12 cellular contexts compared by ENCODE assay signal in genomic region chr1:47809301-47810084, GRCh38.
A peak's percentile ranks its signal among the peaks of the same experiment; 100 is the strongest.
DNase-seq lines count a peak whose midpoint lies in the region; ATAC-seq and TF ChIP-seq lines count a peak whose summit lies in the region.
"Had no signal": no experiment of that assay in that cellular context is flagged by ENCODE, and none has a peak within 500 bp of the region (broad histone marks: within the 10 kb centered on the region; RNA-seq: fewer than 3 reads in every experiment).

No MANE protein-coding gene starts in this region.

- peak overlapping the region; percentile 1 for H3K27ac Mint-ChIP-seq in Caco-2 (ENCODE audit: unreplicated experiment)

- no peaks in the 10 kb centered on the region for H3K79me2 ChIP-seq in mesendoderm (ENCODE audit: control insufficient read depth, insufficient read depth, low read length)

- TF ChIP-seq CTCF in Caco-2 (IDR thresholded peaks at IDR 0.05; ENCODE audit: insufficient read depth in 1 of 2, low read depth in 1 of 2, low read length in 1 of 2, severe bottlenecking in 1 of 2, unreplicated experiment in 1 of 2) = no peak

- DNase-seq in Caco-2 (no peak), NCI-H2081 treated with DMSO at 0.1 percent for 48 hours (lab: John Stamatoyannopoulos, UW) (peak; percentile 6), astrocyte of the hippocampus (ENCODE audit: low read depth, low spot score) (peak; percentile 46), mesendoderm (peak; percentile 16), NCI-H524 treated with DMSO at 0.1 percent for 48 hours (lab: John Stamatoyannopoulos, UW) (no peak)
- DNase-seq: effector CD4-positive, alpha-beta T cell; MM.1S; NCI-H526 treated with DMSO at 0.1 percent for 48 hours; ovary had no signal

- no peaks in the 10 kb centered on the region for H3K27me3 ChIP-seq in Caco-2 (replicated peaks; ENCODE audit: control insufficient read depth, insufficient read depth, low read length)
- H3K27me3 ChIP-seq in mesendoderm (ENCODE audit: insufficient read depth, low read length, poor library complexity) = no peaks in the 10 kb centered on the region
- H3K27me3 ChIP-seq: ovary had no signal

- H3K4me3 ChIP-seq in Caco-2 (ENCODE audit: low read depth, low read length) = no peak overlapping the region
- H3K4me3 ChIP-seq in mesendoderm (ENCODE audit: low read length) = no peak overlapping the region
- H3K4me3 ChIP-seq: ovary had no signal

- H2BK5ac ChIP-seq in mesendoderm (ENCODE audit: low read length) = no peak overlapping the region

- no peak overlapping the region for H3K9ac ChIP-seq in mesendoderm (ENCODE audit: low read length)

- H3K36me3 ChIP-seq in Caco-2 (ENCODE audit: control insufficient read depth, insufficient read depth, low read length) (no peaks in the 10 kb centered on the region), mesendoderm (ENCODE audit: control insufficient read depth, insufficient read depth, low read length) (no peaks in the 10 kb centered on the region)
- H3K36me3 ChIP-seq: ovary had no signal

- no peaks in the 10 kb centered on the region for H3K36me3 Mint-ChIP-seq in Caco-2 (ENCODE audit: insufficient read depth, unreplicated experiment)

- intact Hi-C loops in Caco-2 (cut with micrococcal nuclease; ENCODE audit: unreplicated experiment) = no loop called here

- ATAC-seq in GM19023 (IDR thresholded peaks at IDR 0.05; ENCODE audit: unreplicated experiment) = no peak
- no peak for ATAC-seq in GM18873 (IDR thresholded peaks at IDR 0.05; ENCODE audit: low FRiP score, unreplicated experiment)
- no peak for ATAC-seq in HG03460 (IDR thresholded peaks at IDR 0.05; ENCODE audit: unreplicated experiment)

- peaks cover 20% of the 10 kb centered on the region for H3K4me1 Mint-ChIP-seq in Caco-2 (ENCODE audit: low read depth, unreplicated experiment)

- BruUV-seq in Caco-2 (replicated peaks; lab: Mats Ljungman, UMichigan) = no TSS peak

- CTCF ChIA-PET in Caco-2 (lab: Charles Lee) = interaction anchor here (0.5 to 0.9 kb wide), 2 partner anchors 84 to 372 kb away, joined by 3 read pairs; partner anchors contain the start of gene FOXD2

- H3K18ac ChIP-seq in mesendoderm (ENCODE audit: low read length) = no peak overlapping the region

- no peak overlapping the region for H4K8ac ChIP-seq in mesendoderm (ENCODE audit: low read depth, low read length)

- H3K79me1 ChIP-seq in mesendoderm (ENCODE audit: low read length) = no peaks in the 10 kb centered on the region

- H3K27ac ChIP-seq in mesendoderm (ENCODE audit: low read depth, low read length) = no peak overlapping the region
- H3K27ac ChIP-seq: ovary had no signal

- no peak overlapping the region for H2AK5ac ChIP-seq in mesendoderm (ENCODE audit: low read length)

- H3K27me3 Mint-ChIP-seq in Caco-2 (ENCODE audit: insufficient read depth, unreplicated experiment) = no peaks in the 10 kb centered on the region

- no peak overlapping the region for H2BK120ac ChIP-seq in mesendoderm (ENCODE audit: low read depth, low read length)

- POLR2A ChIA-PET in Caco-2 (lab: Charles Lee) = no interaction called here

- no peak overlapping the region for H3K4ac ChIP-seq in mesendoderm (ENCODE audit: low read depth, low read length)

- no CpG with 5 or more reads among the region's 8 CpGs for WGBS in mesendoderm (ENCODE audit: extremely low coverage, insufficient coverage, low lambda C conversion rate)

- H4K5ac ChIP-seq in mesendoderm (ENCODE audit: low read length) = no peak overlapping the region

- H3K4me3 Mint-ChIP-seq in Caco-2 (ENCODE audit: unreplicated experiment) = no peak overlapping the region

- H3K4me1 ChIP-seq in Caco-2 = no peaks in the 10 kb centered on the region
- H3K4me1 ChIP-seq in mesendoderm (ENCODE audit: control insufficient read depth, low read depth, low read length) = no peaks in the 10 kb centered on the region

- no peak overlapping the region for H3K23ac ChIP-seq in mesendoderm (ENCODE audit: low read length)

- H3K9me3 ChIP-seq in Caco-2 = no peaks in the 10 kb centered on the region
- H3K9me3 ChIP-seq: ovary had no signal

- H3K4me2 ChIP-seq in mesendoderm (ENCODE audit: low read length) = no peak overlapping the region

- H2BK15ac ChIP-seq in mesendoderm (replicated peaks; ENCODE audit: low read depth) = no peak overlapping the region

- H3K56ac ChIP-seq in mesendoderm (ENCODE audit: low read length) = no peak overlapping the region

- H3K9me3 Mint-ChIP-seq in Caco-2 (ENCODE audit: unreplicated experiment) = no peaks in the 10 kb centered on the region

Comparison
In these comparisons a context has a peak if more than half of its experiments do, and no peak if none do; other contexts are left out.
1. DNase-seq: peak in NCI-H2081 treated with DMSO at 0.1 percent for 48 hours (single experiment), astrocyte of the hippocampus (single experiment) and mesendoderm (single experiment); none in Caco-2 (0 of 2) and NCI-H524 treated with DMSO at 0.1 percent for 48 hours (single experiment).